Comparison of ENCODE assay signal across 15 cellular contexts in the genomic region with DNA sequence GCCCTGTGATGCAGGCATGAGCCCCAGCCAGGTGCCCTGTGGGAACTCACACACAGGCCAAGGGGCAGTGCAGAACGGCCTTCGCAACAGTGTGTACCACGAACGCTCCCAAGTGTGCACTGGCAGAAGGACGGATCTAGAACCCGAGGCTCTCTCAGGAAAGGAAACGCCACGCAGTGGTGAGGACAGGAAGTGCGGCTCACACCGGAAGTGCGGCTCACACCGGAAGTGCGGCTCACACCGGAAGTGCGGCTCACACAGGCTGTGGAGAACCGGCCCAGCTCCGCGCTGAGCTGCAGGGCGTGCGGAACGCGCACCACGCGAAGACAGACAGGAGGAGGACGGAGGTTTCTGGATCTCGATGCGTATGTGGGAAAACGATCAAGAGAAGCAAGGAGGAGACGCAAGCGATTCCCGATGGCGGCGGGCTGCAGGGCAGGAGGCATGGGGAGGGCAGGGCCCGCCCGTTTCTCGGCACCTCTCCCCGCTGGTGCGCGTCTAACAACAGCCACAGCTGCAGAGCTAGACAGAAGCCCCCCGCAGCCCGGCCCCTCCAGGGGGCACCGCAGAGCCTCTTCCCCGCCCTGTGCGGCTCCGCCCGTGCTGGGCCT. TPM values are rescaled to one million over a fixed set of nuclear protein-coding genes. Genes with fewer than 3 reads are reported as not detected.
DNase-seq lines count a peak whose midpoint lies in the region; ATAC-seq, FAIRE-seq and TF ChIP-seq lines count a peak whose summit lies in the region.
"Had no signal": no experiment of that assay in that cellular context is flagged by ENCODE, and none has a peak within 500 bp of the region (broad histone marks: within the 10 kb centered on the region; RNA-seq: fewer than 3 reads in every experiment).

No MANE protein-coding gene starts in this region.

- ATAC-seq in Panc1 (no peak), mucosa of descending colon (no peak)
- ATAC-seq: heart left ventricle, pancreas had no signal

- in situ Hi-C loops in Panc1 (cut with HindIII; ENCODE audit: low pct_unique_long_range_greater_than_20kb, low sequenced_read_pairs) = no loop called here

- no peak overlapping the region for H3K4me3 ChIP-seq in Panc1 (ENCODE audit: low read depth in 2 of 2, low read length in 2 of 2)
- H3K4me3 ChIP-seq in mucosa of descending colon = no peak overlapping the region
- H3K4me3 ChIP-seq: heart left ventricle, lung, pancreas, Peyer's patch, transverse colon had no signal

- CTCF ChIA-PET in Panc1 (lab: Charles Lee) = no interaction called here

- TF ChIP-seq CTCF in 22Rv1 (IDR thresholded peaks at IDR 0.05) = 0 out of 2 replicates have a peak, but pooled peaks have one; percentile 14
- peak; percentile 24 for TF ChIP-seq CTCF in Panc1 (IDR thresholded peaks at IDR 0.05)
- TF ChIP-seq CTCF in glutamatergic neuron (IDR thresholded peaks at IDR 0.05; ENCODE audit: partially characterized antibody, unreplicated experiment) = peak; percentile 54
- no peak for TF ChIP-seq CTCF in mucosa of descending colon (IDR thresholded peaks at IDR 0.05)

- peaks cover 2% of the 10 kb centered on the region for H3K9me3 Mint-ChIP-seq in glutamatergic neuron (ENCODE audit: unreplicated experiment)

- POLR2A ChIA-PET in Panc1 (lab: Charles Lee) = no interaction called here

- no peaks in the 10 kb centered on the region for H3K27me3 ChIP-seq in Panc1 (ENCODE audit: control insufficient read depth, insufficient read depth, low read length)
- H3K27me3 ChIP-seq: pancreas, Peyer's patch had no signal

- DNase-seq in COLO668 (lab: John Stamatoyannopoulos, UW; ENCODE audit: unreplicated experiment) (peak; percentile 47), Panc1 (ENCODE audit: low read depth, low spot score) (no peak), glutamatergic neuron (peak; percentile 52), AML-193 (lab: John Stamatoyannopoulos, UW) (no peak), inferior parietal cortex (ENCODE audit: extremely low spot score) (no peak), RCC 7860 (ENCODE audit: low spot score) (no peak), mucosa of descending colon (no peak)
- DNase-seq: effector CD8-positive, alpha-beta T cell; heart left ventricle; Peyer's patch; transverse colon had no signal

- intact Hi-C loops in Panc1 (cut with micrococcal nuclease; ENCODE audit: unreplicated experiment) (no loop called here), mucosa of descending colon (cut with DNase I, micrococcal nuclease) (no loop called here)

- peaks cover 5% of the 10 kb centered on the region for H3K36me3 Mint-ChIP-seq in glutamatergic neuron (ENCODE audit: unreplicated experiment)
- H3K36me3 Mint-ChIP-seq: activated naive CD8-positive, alpha-beta T cell had no signal

- H3K4me1 ChIP-seq in Panc1 (ENCODE audit: control insufficient read depth, insufficient read depth, low read length) (peaks cover 3% of the 10 kb centered on the region; the same call in 1 of the 2 replicates), mucosa of descending colon (ENCODE audit: low read depth) (no peaks in the 10 kb centered on the region)
- H3K4me1 ChIP-seq: pancreas had no signal

- H3K27ac Mint-ChIP-seq in glutamatergic neuron (ENCODE audit: unreplicated experiment) = no peak overlapping the region
- H3K27ac Mint-ChIP-seq: activated naive CD8-positive, alpha-beta T cell had no signal

- no TSS peak for BruUV-seq in Panc1 (replicated peaks; lab: Mats Ljungman, UMichigan)

- H3K4me3 Mint-ChIP-seq in glutamatergic neuron (ENCODE audit: unreplicated experiment) = no peak overlapping the region
- H3K4me3 Mint-ChIP-seq: activated naive CD8-positive, alpha-beta T cell had no signal

- no peaks in the 10 kb centered on the region for H3K9me3 ChIP-seq in Panc1 (ENCODE audit: control insufficient read depth, insufficient read depth, low read depth, low read length)
- no peaks in the 10 kb centered on the region for H3K9me3 ChIP-seq in mucosa of descending colon
- H3K9me3 ChIP-seq: heart left ventricle, pancreas, Peyer's patch, transverse colon had no signal

- FAIRE-seq in RCC 7860 (lab: Jason Lieb, UNC) = no peak
- FAIRE-seq: pancreas had no signal

- H3K36me3 ChIP-seq in Panc1 (ENCODE audit: control insufficient read depth, insufficient read depth, low read length) = no peaks in the 10 kb centered on the region
- H3K36me3 ChIP-seq in mucosa of descending colon (ENCODE audit: low read depth) = no peaks in the 10 kb centered on the region
- H3K36me3 ChIP-seq: heart left ventricle, pancreas, Peyer's patch, transverse colon had no signal

- no peak overlapping the region for H3K27ac ChIP-seq in 22Rv1
- H3K27ac ChIP-seq in Panc1 (ENCODE audit: low read length) = no peak overlapping the region
- H3K27ac ChIP-seq: heart left ventricle, pancreas, Peyer's patch, transverse colon had no signal

- no peaks in the 10 kb centered on the region for H3K4me1 Mint-ChIP-seq in glutamatergic neuron (ENCODE audit: low read depth, unreplicated experiment)

- H3K27me3 Mint-ChIP-seq in glutamatergic neuron (ENCODE audit: unreplicated experiment) = peaks cover 3% of the 10 kb centered on the region

RNA-seq across cellular contexts. Expression of gene TMEM52, which starts 35.9 kb away (rescaled TPM):
- total RNA-seq in Panc1 (2021; ENCODE audit: unreplicated experiment) (2.5 TPM), glutamatergic neuron (ENCODE audit: unreplicated experiment) (5.4 TPM), mucosa of descending colon (1 to 10 TPM; 1.8 to 4.0 (median 3.0) TPM)
- polyA plus RNA-seq in Panc1 (2012; ENCODE audit: insufficient read length) = 4.1 TPM

RNA-seq across cellular contexts. Expression of gene CALML6, which starts 39.9 kb away (rescaled TPM):
- total RNA-seq in Panc1 (2021; ENCODE audit: unreplicated experiment) = 1.5 TPM
- polyA plus RNA-seq in Panc1 (2012; ENCODE audit: insufficient read length) = 1.8 TPM
- 5.2 TPM for total RNA-seq in glutamatergic neuron (ENCODE audit: unreplicated experiment)
- total RNA-seq in mucosa of descending colon = 1 to 10 TPM in 1 of 3 donors, under 1 TPM in 2; 0.32 to 1.2 (median 0.43) TPM
- total RNA-seq: Peyer's patch had no signal
- polyA plus RNA-seq: heart left ventricle had no signal

RNA-seq across cellular contexts. Expression of gene CFAP74, which starts 48.6 kb away (rescaled TPM):
- total RNA-seq in Panc1 (2021; ENCODE audit: unreplicated experiment) (not detected), glutamatergic neuron (ENCODE audit: unreplicated experiment) (not detected), mucosa of descending colon (under 1 TPM in 2 of 3 donors, not detected in 1; 0.06 to 0.13 TPM)
- polyA plus RNA-seq in Panc1 (2012; ENCODE audit: insufficient read length) = 0.22 TPM
- total RNA-seq: pancreas, transverse colon had no signal

Comparison
In these comparisons a context has a peak if more than half of its experiments do, and no peak if none do; other contexts are left out.
1. DNase-seq: peak in COLO668 (single experiment) and glutamatergic neuron (single experiment); none in Panc1 (single experiment), AML-193 (0 of 2), inferior parietal cortex (single experiment), RCC 7860 (single experiment) and mucosa of descending colon (0 of 3).